ENCODE assay signal across 8 cellular contexts in the genomic region with DNA sequence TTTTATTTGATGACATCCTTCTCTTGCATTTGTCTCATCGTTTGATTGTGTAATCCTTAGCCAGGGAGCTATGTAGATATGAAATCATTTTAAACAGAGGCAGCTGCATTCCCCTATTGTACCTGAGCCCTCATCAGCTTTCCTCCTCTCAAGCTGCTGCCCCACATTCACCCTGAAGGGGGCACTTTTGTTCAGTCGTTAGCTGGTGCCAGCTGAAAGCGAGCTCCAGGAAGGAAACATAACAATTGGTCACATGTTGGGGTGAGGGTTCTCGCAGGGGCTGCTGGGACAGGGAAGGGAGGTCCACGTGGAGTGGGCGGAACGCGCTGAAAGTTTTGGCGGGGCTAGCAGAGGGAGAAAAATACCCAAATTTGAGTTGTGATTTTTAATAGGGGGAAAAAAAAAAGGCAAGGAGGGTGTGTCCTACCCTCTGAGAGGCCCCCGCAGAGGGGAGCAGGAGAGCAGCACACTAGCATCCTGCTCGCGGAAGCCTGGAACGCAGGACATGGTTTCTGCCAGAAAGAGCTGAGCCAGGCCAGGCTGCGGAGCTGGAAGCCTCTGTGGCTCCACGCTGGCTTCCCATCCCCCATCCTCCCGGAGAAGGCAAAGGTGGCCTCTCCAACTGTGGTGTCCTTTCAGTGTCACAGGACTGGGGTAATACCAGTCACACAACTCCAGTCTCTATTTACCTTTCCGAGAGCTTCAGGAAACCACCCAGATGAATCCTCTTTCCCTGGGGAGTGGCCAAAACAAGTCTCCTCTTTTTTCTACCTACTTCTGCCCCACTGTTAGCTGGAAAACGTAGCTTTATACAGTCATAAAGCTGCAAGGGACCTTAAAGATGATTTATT. TPM values are rescaled to one million over a fixed set of nuclear protein-coding genes. Genes with fewer than 3 reads are reported as not detected.
A peak's percentile ranks its signal among the peaks of the same experiment; 100 is the strongest.
DNase-seq lines count a peak whose midpoint lies in the region; ATAC-seq and TF ChIP-seq lines count a peak whose summit lies in the region.

No MANE protein-coding gene starts in this region.

- peak; percentile 87 to 96 (median 92) for DNase-seq in CD4-positive, CD25-positive, alpha-beta regulatory T cell
- DNase-seq in NCI-H774 (lab: John Stamatoyannopoulos, UW) (peak; percentile 97), dorsolateral prefrontal cortex (peak; percentile 91 to 97 (median 94)), lower leg skin (ENCODE audit: low spot score in 2 of 2) (peak; percentile 96 to 99)
- peak; percentile 95 to 96 for DNase-seq in activated CD4-positive, alpha-beta T cell treated with anti-CD3 and anti-CD28 coated beads, Interleukin-2, amount 50 U/mL, for 48 hours
- peak; percentile 85 to 92 for DNase-seq in stimulated activated CD4-positive, alpha-beta T cell treated with anti-CD3 and anti-CD28 coated beads, Interleukin-4, amount 100 ng/mL, for 4 hours

- H3K27ac Mint-ChIP-seq in CD4-positive, CD25-positive, alpha-beta regulatory T cell = peak overlapping the region; percentile 98 to 99 (median 99)

- H3K36me3 ChIP-seq in CD4-positive, CD25-positive, alpha-beta regulatory T cell (ENCODE audit: control insufficient read depth, insufficient read depth, low read length) = no peaks in the 10 kb centered on the region

- H3K4me3 ChIP-seq in CD4-positive, CD25-positive, alpha-beta regulatory T cell (ENCODE audit: low read depth, low read length) = peak overlapping the region; percentile 69
- H3K4me3 ChIP-seq in dorsolateral prefrontal cortex (peak overlapping the region; percentile 26 to 79 (median 62)), lower leg skin (ENCODE audit: low read depth, poor library complexity, severe bottlenecking) (peak overlapping the region; percentile 18)

- WGBS in lower leg skin, 2 donors = 0 to 1% methylated on average over 18 of the region's 18 CpGs

- TF ChIP-seq CTCF in dorsolateral prefrontal cortex (IDR thresholded peaks at IDR 0.05 in 54 of 56, conservative IDR thresholded peaks at IDR 0.05 in 2 of 56; ENCODE audit: low read depth in 1 of 56, partially characterized antibody in 56 of 56) (peak; percentile 75 to 100 (median 99)), lower leg skin (IDR thresholded peaks at IDR 0.05) (peak in 1 of 3 donors; percentile 77)

- intact Hi-C loops in dorsolateral prefrontal cortex (cut with DNase I) = loop anchor here (1.0 to 10.0 kb wide), 4 partner anchors 8 to 171 kb away; a partner anchor contains a TSS
- intact Hi-C loops in lower leg skin (cut with DNase I; ENCODE audit: low total_unique reads) = loop anchor here (10.0 kb wide), 2 partner anchors 51 to 231 kb away; no protein-coding TSS in a partner anchor

- H3K4me3 Mint-ChIP-seq in CD4-positive, CD25-positive, alpha-beta regulatory T cell = peak overlapping the region; percentile 81 to 85 (median 84)

- H3K9me3 Mint-ChIP-seq in CD4-positive, CD25-positive, alpha-beta regulatory T cell = no peaks in the 10 kb centered on the region

- peak overlapping the region; percentile 64 for H3K27ac ChIP-seq in CD4-positive, CD25-positive, alpha-beta regulatory T cell (ENCODE audit: insufficient read depth, low read length, poor library complexity, severe bottlenecking)
- H3K27ac ChIP-seq in dorsolateral prefrontal cortex = peak overlapping the region; percentile 14 to 100 (median 98)

- ATAC-seq in CD4-positive, CD25-positive, alpha-beta regulatory T cell (ENCODE audit: low read depth in 2 of 2) = peak; percentile 86
- peak; percentile 76 for ATAC-seq in GM19395 (IDR thresholded peaks at IDR 0.05; ENCODE audit: unreplicated experiment)
- ATAC-seq in HG03565 (IDR thresholded peaks at IDR 0.05; ENCODE audit: unreplicated experiment) = peak; percentile 74

- TF ChIP-seq POLR2A in lower leg skin (IDR thresholded peaks at IDR 0.05) = no peak

- no peaks in the 10 kb centered on the region for H3K27me3 ChIP-seq in CD4-positive, CD25-positive, alpha-beta regulatory T cell (ENCODE audit: control insufficient read depth, insufficient read depth, low read length)
- no peaks in the 10 kb centered on the region for H3K27me3 ChIP-seq in dorsolateral prefrontal cortex

- peaks cover 55% of the 10 kb centered on the region for H3K4me1 ChIP-seq in CD4-positive, CD25-positive, alpha-beta regulatory T cell (ENCODE audit: control insufficient read depth, insufficient read depth, low read length, poor library complexity, severe bottlenecking)

- H3K36me3 Mint-ChIP-seq in CD4-positive, CD25-positive, alpha-beta regulatory T cell = no peaks in the 10 kb centered on the region

- no peaks in the 10 kb centered on the region for H3K9me3 ChIP-seq in CD4-positive, CD25-positive, alpha-beta regulatory T cell (ENCODE audit: control insufficient read depth in 2 of 2, low read length in 2 of 2)

- H3K27me3 Mint-ChIP-seq in CD4-positive, CD25-positive, alpha-beta regulatory T cell = peaks cover 4% of the 10 kb centered on the region

- H3K4me1 Mint-ChIP-seq in CD4-positive, CD25-positive, alpha-beta regulatory T cell = peaks cover 23 to 57% (median 45%) of the 10 kb centered on the region in 4 donors

RNA-seq across cellular contexts. Expression of a gene that starts 8.4 kb away (rescaled TPM):
- total RNA-seq in CD4-positive, CD25-positive, alpha-beta regulatory T cell = 126 TPM
- polyA plus RNA-seq in CD4-positive, CD25-positive, alpha-beta regulatory T cell = 10 to 100 TPM in 2 of 4 donors, 1 to 10 TPM in 2; 9.3 to 10.5 (median 9.8) TPM
- total RNA-seq in dorsolateral prefrontal cortex (100 to 1,000 TPM in 116 of 120 experiments, 10 to 100 TPM in 4; 87.8 to 143 (median 120) TPM), lower leg skin (100 to 1,000 TPM in 1 of 4 donors, 10 to 100 TPM in 3; 70.6 to 117 (median 82.4) TPM)

RNA-seq across cellular contexts. Expression of a gene that starts 12.9 kb away (rescaled TPM):
- 29.5 TPM for total RNA-seq in CD4-positive, CD25-positive, alpha-beta regulatory T cell
- polyA plus RNA-seq in CD4-positive, CD25-positive, alpha-beta regulatory T cell = 10 to 100 TPM in 1 of 4 donors, 1 to 10 TPM in 3; 4.9 to 10.1 (median 6.2) TPM
- total RNA-seq in dorsolateral prefrontal cortex (10 to 100 TPM; 26.9 to 97.0 (median 62.1) TPM), lower leg skin (100 to 1,000 TPM; 111 to 194 (median 148) TPM)

RNA-seq across cellular contexts. Expression of a gene that starts 27.0 kb away (rescaled TPM):
- total RNA-seq in CD4-positive, CD25-positive, alpha-beta regulatory T cell = 165 TPM
- polyA plus RNA-seq in CD4-positive, CD25-positive, alpha-beta regulatory T cell = 10 to 100 TPM; 42.5 to 46.6 (median 44.2) TPM
- total RNA-seq in dorsolateral prefrontal cortex = 100 to 1,000 TPM in 119 of 120 experiments, 10 to 100 TPM in 1; 95.0 to 216 (median 136) TPM
- total RNA-seq in lower leg skin = 10 to 100 TPM; 32.3 to 58.1 (median 53.0) TPM

RNA-seq across cellular contexts. Expression of a gene that starts 50.6 kb away (rescaled TPM):
- 29.4 TPM for total RNA-seq in CD4-positive, CD25-positive, alpha-beta regulatory T cell
- 10 to 100 TPM; 10.7 to 15.9 (median 13.4) TPM for polyA plus RNA-seq in CD4-positive, CD25-positive, alpha-beta regulatory T cell
- total RNA-seq in dorsolateral prefrontal cortex = 100 to 1,000 TPM; 178 to 301 (median 231) TPM
- 10 to 100 TPM; 28.2 to 56.8 (median 42.6) TPM for total RNA-seq in lower leg skin

RNA-seq across cellular contexts. Expression of a gene that starts 59.1 kb away (rescaled TPM):
- total RNA-seq in CD4-positive, CD25-positive, alpha-beta regulatory T cell = 78.8 TPM
- polyA plus RNA-seq in CD4-positive, CD25-positive, alpha-beta regulatory T cell = 10 to 100 TPM; 34.3 to 46.1 (median 40.3) TPM
- total RNA-seq in dorsolateral prefrontal cortex (100 to 1,000 TPM in 59 of 120 experiments, 10 to 100 TPM in 61; 59.5 to 156 (median 99.1) TPM), lower leg skin (10 to 100 TPM; 47.2 to 88.9 (median 62.9) TPM)

Comparison
In these comparisons a context has a peak if more than half of its experiments do, and no peak if none do; other contexts are left out.
1. Peak in every context shown above with its lines: DNase-seq, ATAC-seq, H3K4me3 ChIP-seq and H3K27ac ChIP-seq.
2. H3K4me3 ChIP-seq: peak in every context shown above with its lines; median percentile 69 in CD4-positive, CD25-positive, alpha-beta regulatory T cell; 62 in dorsolateral prefrontal cortex; 18 in lower leg skin.